ENCODE assay signal across 23 cellular contexts in the genomic region with DNA sequence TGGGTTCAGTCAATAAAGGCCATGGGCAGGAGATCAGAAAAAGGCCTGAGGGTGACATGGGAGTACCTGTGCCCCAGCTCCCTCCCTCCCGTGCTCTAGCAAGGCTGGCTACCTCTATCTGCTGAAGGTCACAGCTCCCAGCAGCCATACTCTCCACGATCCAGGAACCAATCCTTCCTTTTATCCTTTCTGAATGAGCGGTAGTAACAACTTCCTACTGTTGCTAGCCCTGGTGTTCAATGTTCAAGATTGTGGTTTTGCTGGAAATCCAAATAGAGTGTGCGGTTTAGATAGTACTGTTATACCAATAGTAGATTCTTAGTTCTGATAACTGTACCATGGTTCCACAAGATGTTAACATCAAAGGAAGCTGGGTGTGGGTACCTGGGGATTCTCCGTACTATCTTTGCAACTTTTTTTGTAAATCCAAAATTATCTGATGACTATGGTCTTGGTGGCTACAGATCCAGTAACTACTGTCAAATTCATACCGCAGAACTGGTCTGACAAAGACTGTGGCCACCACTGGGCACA.
DNase-seq lines count a peak whose midpoint lies in the region; TF ChIP-seq lines count a peak whose summit lies in the region.
"Had no signal": no experiment of that assay in that cellular context is flagged by ENCODE, and none has a peak within 500 bp of the region (broad histone marks: within the 10 kb centered on the region; RNA-seq: fewer than 3 reads in every experiment).

No MANE protein-coding gene starts in this region.

- peaks cover 13% of the 10 kb centered on the region for H3K36me3 Mint-ChIP-seq in activated naive CD4-positive, alpha-beta T cell treated with anti-CD3 and anti-CD28 coated beads, Interleukin-2, amount 10 ng/mL, durations not matched to agents 7 days and 5 days
- peaks cover 10% of the 10 kb centered on the region for H3K36me3 Mint-ChIP-seq in T-helper 2 cell treated with Interferon-gamma antibody and Interleukin-4, amounts not matched to agents 5 μg/mL and 100 μg/mL, for 36 hours (ENCODE audit: low read depth)
- no peaks in the 10 kb centered on the region for H3K36me3 Mint-ChIP-seq in MCF 10A (ENCODE audit: insufficient read depth, unreplicated experiment)
- no peaks in the 10 kb centered on the region for H3K36me3 Mint-ChIP-seq in H9 (ENCODE audit: insufficient read depth in 1 of 3, low read depth in 3 of 3)

- WGBS in H9 (ENCODE audit: extremely low coverage, insufficient read length, low lambda C conversion rate): no CpG with 5 or more reads among the region's 6 CpGs

- intact Hi-C loops in ascending aorta (cut with DNase I) (no loop called here), tibial artery (cut with DNase I; ENCODE audit: low total_unique reads) (no loop called here), MCF 10A (cut with micrococcal nuclease) (no loop called here)

- H3K9me3 Mint-ChIP-seq in activated naive CD4-positive, alpha-beta T cell treated with anti-CD3 and anti-CD28 coated beads, Interleukin-2, amount 10 ng/mL, durations not matched to agents 7 days and 5 days: peaks cover 19% of the 10 kb centered on the region
- peaks cover 27% of the 10 kb centered on the region for H3K9me3 Mint-ChIP-seq in T-helper 2 cell treated with Interferon-gamma antibody and Interleukin-4, amounts not matched to agents 5 μg/mL and 100 μg/mL, for 36 hours
- H3K9me3 Mint-ChIP-seq in MCF 10A (ENCODE audit: unreplicated experiment) (no peaks in the 10 kb centered on the region), H9 (0 out of 5 replicates have a peak, but pooled peaks cover 0 to 2% of the 10 kb centered on the region in 2 experiments)
- H3K9me3 Mint-ChIP-seq: HFFc6 had no signal

- H3K4me2 ChIP-seq in H9 (ENCODE audit: insufficient read depth, insufficient read length, low read length): no peak overlapping the region
- H3K4me2 ChIP-seq: BLaER1 had no signal

- H3K27ac Mint-ChIP-seq in activated naive CD4-positive, alpha-beta T cell treated with anti-CD3 and anti-CD28 coated beads, Interleukin-2, amount 10 ng/mL, durations not matched to agents 7 days and 5 days: peak overlapping the region; percentile 72
- H3K27ac Mint-ChIP-seq in T-helper 2 cell treated with Interferon-gamma antibody and Interleukin-4, amounts not matched to agents 5 μg/mL and 100 μg/mL, for 36 hours: peak overlapping the region; percentile 67
- H3K27ac Mint-ChIP-seq in MCF 10A (ENCODE audit: low read depth, unreplicated experiment) (no peak overlapping the region), H9 (peak overlapping the region in 1 of 3 experiments; percentile 28; a peak in 1 of 7 replicates)
- H3K27ac Mint-ChIP-seq: HFFc6 had no signal

- no peaks in the 10 kb centered on the region for H3K79me1 ChIP-seq in H9 (ENCODE audit: insufficient read depth, low read depth, low read length, poor library complexity, severe bottlenecking)

- no peak overlapping the region for H2AFZ ChIP-seq in H9 (ENCODE audit: low read length)

- no peaks in the 10 kb centered on the region for H4K20me1 ChIP-seq in H9 (ENCODE audit: control insufficient read depth, insufficient read depth, insufficient read length)
- H4K20me1 ChIP-seq: BLaER1 had no signal

- no peak overlapping the region for H3K9ac ChIP-seq in H9 (ENCODE audit: extremely low read depth, insufficient read length, low read length)
- H3K9ac ChIP-seq: BLaER1 had no signal

- H2BK12ac ChIP-seq in H9 (ENCODE audit: insufficient read length, low read depth, low read length): no peak overlapping the region

- DNase-seq in activated naive CD4-positive, alpha-beta T cell treated with anti-CD3 and anti-CD28 coated beads, Interleukin-2, amount 10 ng/mL, durations not matched to agents 7 days and 5 days: no peak
- DNase-seq in activated naive CD4-positive, alpha-beta T cell treated with anti-CD3 and anti-CD28 coated beads, Interleukin-2, amount 50 U/mL, for 16 hours: no peak
- DNase-seq in T-helper 2 cell treated with Interferon-gamma antibody and Interleukin-4, amounts not matched to agents 5 μg/mL and 100 μg/mL, for 36 hours (ENCODE audit: low spot score): peak; percentile 46
- DNase-seq in ascending aorta (ENCODE audit: low spot score in 2 of 2): no peak
- DNase-seq in tibial artery: no peak
- no peak for DNase-seq in right atrium auricular region (ENCODE audit: low spot score)
- no peak for DNase-seq in MCF 10A (ENCODE audit: unreplicated experiment)
- no peak for DNase-seq in H9
- DNase-seq: DMS79 treated with DMSO at 0.1 percent for 48 hours; effector CD8-positive, alpha-beta T cell; heart left ventricle; HFFc6; mammary epithelial cell; MM.1S; NCI-H1436 treated with DMSO at 0.1 percent for 48 hours; NCI-H510A treated with DMSO at 0.1 percent for 48 hours; NK-92 treated with Interleukin-12 subunit alpha and Interleukin-12 subunit beta, amount 100 ng/mL, for 24 hours; psoas muscle; testis; WERI-Rb-1 had no signal

- H2BK5ac ChIP-seq in H9 (ENCODE audit: insufficient read length, low read length): no peak overlapping the region

- H3K56ac ChIP-seq in H9 (ENCODE audit: insufficient read length, low read depth, low read length): no peak overlapping the region

- peaks cover 8% of the 10 kb centered on the region for H3K27me3 Mint-ChIP-seq in activated naive CD4-positive, alpha-beta T cell treated with anti-CD3 and anti-CD28 coated beads, Interleukin-2, amount 10 ng/mL, durations not matched to agents 7 days and 5 days
- H3K27me3 Mint-ChIP-seq in T-helper 2 cell treated with Interferon-gamma antibody and Interleukin-4, amounts not matched to agents 5 μg/mL and 100 μg/mL, for 36 hours (ENCODE audit: low read depth): peaks cover 29% of the 10 kb centered on the region
- no peaks in the 10 kb centered on the region for H3K27me3 Mint-ChIP-seq in MCF 10A (ENCODE audit: insufficient read depth, unreplicated experiment)
- H3K27me3 Mint-ChIP-seq in H9 (ENCODE audit: low read depth): peaks cover 2% of the 10 kb centered on the region

- H3K23me2 ChIP-seq in H9 (ENCODE audit: insufficient read length, low read depth, low read length, poor library complexity, severe bottlenecking): no peaks in the 10 kb centered on the region

- H3K4me3 ChIP-seq in ascending aorta (no peak overlapping the region), tibial artery (no peak overlapping the region), right atrium auricular region (no peak overlapping the region)
- H3K4me3 ChIP-seq: BLaER1, breast epithelium, heart left ventricle, K562, psoas muscle, testis had no signal

- no peak overlapping the region for H3K4me3 Mint-ChIP-seq in activated naive CD4-positive, alpha-beta T cell treated with anti-CD3 and anti-CD28 coated beads, Interleukin-2, amount 10 ng/mL, durations not matched to agents 7 days and 5 days
- H3K4me3 Mint-ChIP-seq in T-helper 2 cell treated with Interferon-gamma antibody and Interleukin-4, amounts not matched to agents 5 μg/mL and 100 μg/mL, for 36 hours: peak overlapping the region; percentile 55
- H3K4me3 Mint-ChIP-seq in MCF 10A (ENCODE audit: unreplicated experiment) (no peak overlapping the region), H9 (no peak overlapping the region)
- H3K4me3 Mint-ChIP-seq: HFFc6 had no signal

- H3K23ac ChIP-seq in H9 (ENCODE audit: insufficient read length, low read depth, low read length): no peak overlapping the region

- H3K14ac ChIP-seq in H9 (ENCODE audit: insufficient read depth, low read length): no peak overlapping the region

- H3K18ac ChIP-seq in H9 (ENCODE audit: insufficient read length, low read depth, low read length): no peak overlapping the region

- H3K9me3 ChIP-seq in ascending aorta: no peaks in the 10 kb centered on the region
- no peaks in the 10 kb centered on the region for H3K9me3 ChIP-seq in tibial artery
- H3K9me3 ChIP-seq in right atrium auricular region: no peaks in the 10 kb centered on the region
- H3K9me3 ChIP-seq in H9 (ENCODE audit: control insufficient read depth, low read depth, low read length): no peaks in the 10 kb centered on the region
- H3K9me3 ChIP-seq: BLaER1, breast epithelium, heart left ventricle, psoas muscle, testis had no signal

- POLR2A ChIA-PET in MCF 10A (lab: Yijun Ruan, JAX): no interaction called here

- no peaks in the 10 kb centered on the region for H3K79me2 ChIP-seq in H9 (ENCODE audit: insufficient read depth, low read length)

- H3K4me1 Mint-ChIP-seq in activated naive CD4-positive, alpha-beta T cell treated with anti-CD3 and anti-CD28 coated beads, Interleukin-2, amount 10 ng/mL, durations not matched to agents 7 days and 5 days: peaks cover 29% of the 10 kb centered on the region
- peaks cover 35% of the 10 kb centered on the region for H3K4me1 Mint-ChIP-seq in T-helper 2 cell treated with Interferon-gamma antibody and Interleukin-4, amounts not matched to agents 5 μg/mL and 100 μg/mL, for 36 hours (ENCODE audit: low read depth)
- no peaks in the 10 kb centered on the region for H3K4me1 Mint-ChIP-seq in MCF 10A (ENCODE audit: insufficient read depth, unreplicated experiment)
- no peaks in the 10 kb centered on the region for H3K4me1 Mint-ChIP-seq in H9

- no peak overlapping the region for H2BK20ac ChIP-seq in H9 (ENCODE audit: low read depth, low read length, poor library complexity, severe bottlenecking)

- H4K5ac ChIP-seq in H9 (ENCODE audit: insufficient read length, low read depth, low read length): no peak overlapping the region

- CTCF ChIA-PET in activated naive CD4-positive, alpha-beta T cell treated with anti-CD3 and anti-CD28 coated beads, Interleukin-2, amount 10 ng/mL, durations not matched to agents 7 days and 5 days (lab: Charles Lee): interaction anchor here (1.1 to 1.6 kb wide), 4 partner anchors 10 to 276 kb away, joined by 3 to 6 read pairs (median 3); a partner anchor contains a TSS
- CTCF ChIA-PET in MCF 10A (lab: Yijun Ruan, JAX): interaction anchor here (0.6 to 1.6 kb wide), 5 partner anchors 11 to 541 kb away, joined by 3 to 5 read pairs (median 4); a partner anchor contains a TSS

- no peak overlapping the region for H4K91ac ChIP-seq in H9 (ENCODE audit: insufficient read length, low read depth, low read length)

- no peak overlapping the region for H4K8ac ChIP-seq in H9 (replicated peaks; ENCODE audit: insufficient read length, low read depth, low read length)

- no TSS peak for BruUV-seq in MCF 10A (replicated peaks; lab: Mats Ljungman, UMichigan)

- H3K36me3 ChIP-seq in ascending aorta: no peaks in the 10 kb centered on the region
- H3K36me3 ChIP-seq in tibial artery: no peaks in the 10 kb centered on the region
- no peaks in the 10 kb centered on the region for H3K36me3 ChIP-seq in right atrium auricular region
- H3K36me3 ChIP-seq: BLaER1, breast epithelium, heart left ventricle, WERI-Rb-1 had no signal

- H3K27ac ChIP-seq in ascending aorta (peak overlapping the region; percentile 69 to 75), tibial artery (peak overlapping the region; percentile 48 to 53), right atrium auricular region (no peak overlapping the region), H9 (ENCODE audit: insufficient read length, low read depth, low read length) (no peak overlapping the region)
- H3K27ac ChIP-seq: BLaER1, breast epithelium, heart left ventricle, psoas muscle, testis, WERI-Rb-1 had no signal

- no peak overlapping the region for H2AK5ac ChIP-seq in H9 (ENCODE audit: insufficient read length, low read length)

- H2BK120ac ChIP-seq in H9 (ENCODE audit: low read depth, low read length, poor library complexity, severe bottlenecking): no peak overlapping the region

- H3K4ac ChIP-seq in H9 (ENCODE audit: low read depth, low read length): no peak overlapping the region

- H3K27me3 ChIP-seq in ascending aorta (no peaks in the 10 kb centered on the region), tibial artery (no peaks in the 10 kb centered on the region), right atrium auricular region (no peaks in the 10 kb centered on the region), H9 (ENCODE audit: insufficient read depth, low read length) (no peaks in the 10 kb centered on the region)
- H3K27me3 ChIP-seq: BLaER1, breast epithelium, heart left ventricle, testis had no signal

- H2BK15ac ChIP-seq in H9 (ENCODE audit: low read depth, low read length): no peak overlapping the region

- TF ChIP-seq CTCF in ascending aorta (IDR thresholded peaks at IDR 0.05) (no peak), tibial artery (IDR thresholded peaks at IDR 0.05) (no peak), right atrium auricular region (IDR thresholded peaks at IDR 0.05) (no peak), MCF 10A (IDR thresholded peaks at IDR 0.05; ENCODE audit: unreplicated experiment) (no peak), H9 (conservative IDR thresholded peaks at IDR 0.05) (no peak)

- no peak overlapping the region for H3T11ph ChIP-seq in H9 (ENCODE audit: low read length)

- peaks cover 25 to 26% of the 10 kb centered on the region in 2 donors for H3K4me1 ChIP-seq in ascending aorta
- peaks cover 0 to 38% (median 18%) of the 10 kb centered on the region in 4 donors for H3K4me1 ChIP-seq in tibial artery
- H3K4me1 ChIP-seq in right atrium auricular region: no peaks in the 10 kb centered on the region
- H3K4me1 ChIP-seq in H9 (ENCODE audit: insufficient read depth, low read length): no peaks in the 10 kb centered on the region
- H3K4me1 ChIP-seq: BLaER1, breast epithelium, psoas muscle, testis had no signal

Comparison
In these comparisons a context has a peak if more than half of its experiments do, and no peak if none do; other contexts are left out.
1. H3K27ac ChIP-seq: peak in ascending aorta (2 of 2) and tibial artery (2 of 2); none in right atrium auricular region (0 of 2) and H9 (single experiment).